In genomic region chr17:36661047-36661666, GRCh38 we compare ENCODE assay signal across 23 cellular contexts. TPM values are rescaled to one million over a fixed set of nuclear protein-coding genes. Genes with fewer than 3 reads are reported as not detected.
DNase-seq lines count a peak whose midpoint lies in the region; ATAC-seq and TF ChIP-seq lines count a peak whose summit lies in the region.
"Had no signal": no experiment of that assay in that cellular context is flagged by ENCODE, and none has a peak within 500 bp of the region (broad histone marks: within the 10 kb centered on the region; RNA-seq: fewer than 3 reads in every experiment).

No MANE protein-coding gene starts in this region.

- ATAC-seq in HG03108 (IDR thresholded peaks at IDR 0.05; ENCODE audit: unreplicated experiment) (no peak), GM18505 (IDR thresholded peaks at IDR 0.05; ENCODE audit: unreplicated experiment) (no peak)
- ATAC-seq: activated CD8-positive, alpha-beta T cell treated with anti-CD3 and anti-CD28 coated beads for 36 hours; HCT116; lower lobe of right lung had no signal

- no peak overlapping the region for H3K27ac ChIP-seq in CD4-positive, alpha-beta memory T cell (ENCODE audit: low read depth, low read length)
- H3K27ac ChIP-seq: 22Rv1, epithelial cell of prostate, hepatocyte, lower lobe of right lung, Peyer's patch, SK-N-MC, stomach had no signal

- H3K27me3 ChIP-seq in CD4-positive, alpha-beta memory T cell (ENCODE audit: insufficient read depth, low read length), result peaks cover 7% of the 10 kb centered on the region
- H3K27me3 ChIP-seq: Peyer's patch had no signal

- H3K36me3 Mint-ChIP-seq in CD4-positive, alpha-beta memory T cell, result no peaks in the 10 kb centered on the region
- H3K36me3 Mint-ChIP-seq: type B pancreatic cell had no signal

- intact Hi-C loops in CD4-positive, alpha-beta memory T cell (cut with micrococcal nuclease), result no loop called here

- H3K9me3 ChIP-seq in CD4-positive, alpha-beta memory T cell (ENCODE audit: control insufficient read depth in 1 of 2, low read length in 2 of 2), result no peaks in the 10 kb centered on the region
- H3K9me3 ChIP-seq: lower lobe of right lung, Peyer's patch, stomach had no signal

- H3K36me3 ChIP-seq in CD4-positive, alpha-beta memory T cell (ENCODE audit: insufficient read depth, low read length), result no peaks in the 10 kb centered on the region
- H3K36me3 ChIP-seq: lower lobe of right lung, Peyer's patch, stomach had no signal

- H3K4me1 Mint-ChIP-seq in CD4-positive, alpha-beta memory T cell, result peaks cover 4 to 6% (median 5%) of the 10 kb centered on the region in 4 donors

- CTCF ChIA-PET in CD4-positive, alpha-beta memory T cell (lab: Charles Lee; ENCODE audit: partially characterized antibody), result no interaction called here

- no peak overlapping the region for H3K4me3 Mint-ChIP-seq in CD4-positive, alpha-beta memory T cell
- H3K4me3 Mint-ChIP-seq: activated B cell treated with CpG ODN at 0.5 μM for 24 hours; activated CD8-positive, alpha-beta T cell treated with anti-CD3 and anti-CD28 coated beads for 36 hours; type B pancreatic cell had no signal

- peak overlapping the region in 1 of 7 donors; percentile 42 for H3K27ac Mint-ChIP-seq in CD4-positive, alpha-beta memory T cell
- H3K27ac Mint-ChIP-seq: activated B cell treated with CpG ODN at 0.5 μM for 24 hours; activated CD8-positive, alpha-beta T cell treated with anti-CD3 and anti-CD28 coated beads for 36 hours; type B pancreatic cell had no signal

- POLR2A ChIA-PET in CD4-positive, alpha-beta memory T cell (lab: Charles Lee; ENCODE audit: partially characterized antibody), result interaction anchor here (0.9 kb wide), 1 partner anchor 23 kb away, joined by 3 read pairs; no protein-coding TSS in a partner anchor

- no peaks in the 10 kb centered on the region for H3K9me3 Mint-ChIP-seq in CD4-positive, alpha-beta memory T cell
- H3K9me3 Mint-ChIP-seq: activated B cell treated with CpG ODN at 0.5 μM for 24 hours; activated CD8-positive, alpha-beta T cell treated with anti-CD3 and anti-CD28 coated beads for 36 hours; type B pancreatic cell had no signal

- H3K4me1 ChIP-seq in CD4-positive, alpha-beta memory T cell (ENCODE audit: insufficient read depth, low read length), result peaks cover 12% of the 10 kb centered on the region

- no peak for TF ChIP-seq POLR2A in GM18505 (IDR thresholded peaks at IDR 0.05; ENCODE audit: borderline replicate concordance, extremely low read depth, insufficient read depth, insufficient read length)

- H3K4me3 ChIP-seq in CD4-positive, alpha-beta memory T cell (ENCODE audit: low read length in 2 of 2), result no peak overlapping the region
- H3K4me3 ChIP-seq: hepatocyte, lower lobe of right lung, Peyer's patch, SK-N-MC, stomach had no signal

- peaks cover 15 to 21% of the 10 kb centered on the region in 2 donors for H3K27me3 Mint-ChIP-seq in CD4-positive, alpha-beta memory T cell

- DNase-seq in DMS 273 (lab: John Stamatoyannopoulos, UW; ENCODE audit: unreplicated experiment) (peak; percentile 40), DMS 273 treated with DMSO at 0.1 percent for 48 hours (lab: John Stamatoyannopoulos, UW) (no peak), NCI-H1092 treated with DMSO at 0.1 percent for 48 hours (lab: John Stamatoyannopoulos, UW) (peak; percentile 63), NCI-H748 (lab: John Stamatoyannopoulos, UW; ENCODE audit: unreplicated experiment) (peak; percentile 90), left kidney (ENCODE audit: low read depth, low spot score) (peak; percentile 62)
- no peak for DNase-seq in CD4-positive, alpha-beta memory T cell
- DNase-seq: activated B cell treated with CpG ODN at 0.5 μM for 24 hours; activated CD8-positive, alpha-beta T cell treated with anti-CD3 and anti-CD28 coated beads for 36 hours; activated naive CD4-positive, alpha-beta T cell; AML-193; lower lobe of right lung; Peyer's patch; stimulated activated CD4-positive, alpha-beta T cell treated with anti-CD3 and anti-CD28 coated beads, Interleukin-4, amount 100 ng/mL, for 4 hours; stomach; T-helper 9 cell had no signal

RNA-seq across cellular contexts. Expression of gene MRM1, which starts 59.8 kb away (rescaled TPM):
- 10 to 100 TPM; 11.8 to 13.3 TPM for total RNA-seq in CD4-positive, alpha-beta memory T cell
- polyA plus RNA-seq in CD4-positive, alpha-beta memory T cell, result 1 to 10 TPM; 1.7 to 4.4 TPM

Comparison
In these comparisons a context has a peak if more than half of its experiments do, and no peak if none do; other contexts are left out.
1. DNase-seq: peak in DMS 273 (single experiment), NCI-H1092 treated with DMSO at 0.1 percent for 48 hours (single experiment), NCI-H748 (single experiment) and left kidney (single experiment); none in DMS 273 treated with DMSO at 0.1 percent for 48 hours (single experiment) and CD4-positive, alpha-beta memory T cell (0 of 5).